34 cellular contexts compared by ENCODE assay signal in genomic region chr14:84068288-84068687, GRCh38.
"Had no signal": no experiment of that assay in that cellular context is flagged by ENCODE, and none has a peak within 500 bp of the region (broad histone marks: within the 10 kb centered on the region; RNA-seq: fewer than 3 reads in every experiment).

No MANE protein-coding gene starts in this region.

- DNase-seq: activated B cell treated with CpG ODN at 0.5 μM for 24 hours; activated CD4-positive, alpha-beta memory T cell treated with anti-CD3 and anti-CD28 coated beads for 36 hours; activated CD4-positive, alpha-beta T cell treated with anti-CD3 and anti-CD28 coated beads for 4 hours; activated CD4-positive, alpha-beta T cell treated with anti-CD3 and anti-CD28 coated beads, Interleukin-2, amount 10 ng/mL, durations not matched to agents 24 days and 14 days; activated CD4-positive, alpha-beta T cell treated with anti-CD3 and anti-CD28 coated beads, Interleukin-2, amount 50 U/mL, for 1 hour; activated CD4-positive, alpha-beta T cell treated with anti-CD3 and anti-CD28 coated beads, Interleukin-2, amount 50 U/mL, for 4 hours; activated CD4-positive, CD25-positive, alpha-beta regulatory T cell treated with anti-CD3 and anti-CD28 coated beads, Interleukin-2, amount 50 U/mL, for 72 hours; activated CD8-positive, alpha-beta memory T cell treated with anti-CD3 and anti-CD28 coated beads, Interleukin-2, amount 50 U/mL, for 4 hours; activated CD8-positive, alpha-beta T cell treated with anti-CD3 and anti-CD28 coated beads for 36 hours; activated effector memory CD4-positive, alpha-beta T cell treated with anti-CD3 and anti-CD28 coated beads, Interleukin-2, amount 50 U/mL, for 16 hours; activated gamma-delta T cell treated with Interleukin-2 at 50 U/mL for 16 hours; activated naive CD4-positive, alpha-beta T cell; activated naive CD4-positive, alpha-beta T cell treated with anti-CD3 and anti-CD28 coated beads for 36 hours; activated naive CD4-positive, alpha-beta T cell treated with anti-CD3 and anti-CD28 coated beads, Interleukin-2, amount 50 U/mL, for 16 hours; activated naive CD8-positive, alpha-beta T cell treated with anti-CD3 and anti-CD28 coated beads for 36 hours; activated T-cell treated with anti-CD3 and anti-CD28 coated beads for 4 hours; activated T-cell treated with anti-CD3 and anti-CD28 coated beads, Interleukin-2, amount 50 U/mL, for 1 hour; activated T-cell treated with anti-CD3 and anti-CD28 coated beads, Interleukin-2, amount 50 U/mL, for 4 hours; activated T-cell treated with anti-CD3 and anti-CD28 coated beads, Interleukin-2, amount 50 U/mL, for 72 hours; adrenal gland; amniotic stem cell; aorta; body of pancreas; brain microvascular endothelial cell; central memory CD4-positive, alpha-beta T cell; T-cell; T-helper 17 cell; T-helper 9 cell had no signal

- H3K9me3 ChIP-seq: adrenal gland, body of pancreas, breast epithelium had no signal

- H3K4me1 ChIP-seq: adrenal gland, body of pancreas, breast epithelium had no signal

- H3K36me3 ChIP-seq: adrenal gland, brain microvascular endothelial cell, breast epithelium had no signal

- ATAC-seq: activated CD8-positive, alpha-beta T cell treated with anti-CD3 and anti-CD28 coated beads for 36 hours; activated naive CD4-positive, alpha-beta T cell treated with anti-CD3 and anti-CD28 coated beads, Interleukin-2, amount 50 U/mL, for 72 hours; activated T-cell treated with anti-CD3 and anti-CD28 coated beads, Interleukin-2, amount 50 U/mL, for 4 hours; activated T-cell treated with anti-CD3 and anti-CD28 coated beads, Interleukin-2, amount 50 U/mL, for 72 hours; activated T-helper 17 cell treated with anti-CD3 and anti-CD28 coated beads, Interleukin-2, amount 50 U/mL, for 72 hours; body of pancreas; T-cell; T-helper 17 cell had no signal

- H3K4me3 ChIP-seq: adrenal gland, body of pancreas, breast epithelium had no signal

- H3K27me3 ChIP-seq: adrenal gland, body of pancreas, brain microvascular endothelial cell, breast epithelium had no signal

- H3K27ac ChIP-seq: adrenal gland, body of pancreas, brain microvascular endothelial cell, breast epithelium, VCaP had no signal

- FAIRE-seq: astrocyte, TTC549 had no signal
